ENCODE assay signal across 9 cellular contexts in the genomic region with DNA sequence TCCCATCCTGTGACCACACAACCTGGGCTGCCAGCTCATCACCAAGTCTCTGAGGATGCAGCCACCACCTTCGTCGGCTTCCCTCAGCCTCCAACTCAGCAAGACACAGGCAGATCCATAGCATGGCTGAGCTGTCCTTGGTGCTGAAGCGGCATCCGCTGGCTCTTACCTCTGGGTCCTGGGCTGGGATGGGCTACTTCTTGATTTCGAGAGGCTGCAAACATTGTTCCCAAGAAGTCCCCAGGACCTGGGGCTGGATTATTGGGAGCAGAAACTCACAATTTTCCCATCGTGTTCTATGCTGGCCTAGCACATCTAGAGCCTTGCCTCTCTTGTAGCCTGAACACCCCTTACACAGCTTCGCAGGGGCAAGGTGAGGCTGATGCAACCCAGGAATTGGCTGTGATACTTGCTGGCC. TPM values are rescaled to one million over a fixed set of nuclear protein-coding genes. Genes with fewer than 3 reads are reported as not detected.
A peak's percentile ranks its signal among the peaks of the same experiment; 100 is the strongest.
DNase-seq lines count a peak whose midpoint lies in the region; ATAC-seq and TF ChIP-seq lines count a peak whose summit lies in the region.
"Had no signal": no experiment of that assay in that cellular context is flagged by ENCODE, and none has a peak within 500 bp of the region (broad histone marks: within the 10 kb centered on the region; RNA-seq: fewer than 3 reads in every experiment).

No MANE protein-coding gene starts in this region.

- no peaks in the 10 kb centered on the region for H3K79me2 ChIP-seq in mesendoderm (ENCODE audit: control insufficient read depth, insufficient read depth, low read length)

- no peak overlapping the region for H3K4me2 ChIP-seq in mesendoderm (ENCODE audit: low read length)

- peaks cover 9% of the 10 kb centered on the region for H3K27me3 ChIP-seq in brain microvascular endothelial cell (replicated peaks)
- no peaks in the 10 kb centered on the region for H3K27me3 ChIP-seq in mesendoderm (ENCODE audit: insufficient read depth, low read length, poor library complexity)
- no peaks in the 10 kb centered on the region for H3K27me3 ChIP-seq in CD8-positive, alpha-beta memory T cell (ENCODE audit: insufficient read depth, low read length, poor library complexity, severe bottlenecking)

- ATAC-seq in GM18511 (IDR thresholded peaks at IDR 0.05; ENCODE audit: unreplicated experiment) (no peak), HG03565 (IDR thresholded peaks at IDR 0.05; ENCODE audit: unreplicated experiment) (no peak)

- TF ChIP-seq CTCF in brain microvascular endothelial cell (IDR thresholded peaks at IDR 0.05; ENCODE audit: low read depth, low read length, missing control alignments): no peak

- peaks cover 10 to 54% of the 10 kb centered on the region in 2 donors for H3K27me3 Mint-ChIP-seq in CD8-positive, alpha-beta memory T cell

- CTCF ChIA-PET in CD8-positive, alpha-beta memory T cell (lab: Charles Lee): no interaction called here

- no peak overlapping the region for H3K27ac Mint-ChIP-seq in CD8-positive, alpha-beta memory T cell

- H3K79me1 ChIP-seq in mesendoderm (ENCODE audit: low read length): no peaks in the 10 kb centered on the region

- no peak overlapping the region for H2BK120ac ChIP-seq in mesendoderm (ENCODE audit: low read depth, low read length)

- in situ Hi-C loops in Caki2 (cut with HindIII; ENCODE audit: low pct_unique_long_range_greater_than_20kb, low sequenced_read_pairs): no loop called here
- in situ Hi-C loops in brain microvascular endothelial cell (cut with HindIII; ENCODE audit: low pct_ligation_motif_present, low sequenced_read_pairs): no loop called here

- H2BK15ac ChIP-seq in mesendoderm (replicated peaks; ENCODE audit: low read depth): no peak overlapping the region

- peak; percentile 67 for DNase-seq in Caki2 (ENCODE audit: low read depth)
- DNase-seq in M059J (ENCODE audit: low read depth): peak; percentile 59
- peak; percentile 60 for DNase-seq in brain microvascular endothelial cell
- DNase-seq in mesendoderm: peak; percentile 90
- DNase-seq in NCI-H2227 treated with DMSO at 0.1 percent for 48 hours (lab: John Stamatoyannopoulos, UW): no peak
- DNase-seq in CD8-positive, alpha-beta memory T cell: no peak

- no peak overlapping the region for H3K18ac ChIP-seq in mesendoderm (ENCODE audit: low read length)

- no peaks in the 10 kb centered on the region for H3K9me3 ChIP-seq in CD8-positive, alpha-beta memory T cell (ENCODE audit: low read length)

- H4K8ac ChIP-seq in mesendoderm (ENCODE audit: low read depth, low read length): no peak overlapping the region

- no peak overlapping the region for H2BK5ac ChIP-seq in mesendoderm (ENCODE audit: low read length)

- no peak overlapping the region for H2AK5ac ChIP-seq in mesendoderm (ENCODE audit: low read length)

- H3K9ac ChIP-seq in mesendoderm (ENCODE audit: low read length): no peak overlapping the region

- H4K5ac ChIP-seq in mesendoderm (ENCODE audit: low read length): no peak overlapping the region

- H3K4me3 ChIP-seq in brain microvascular endothelial cell (ENCODE audit: low read depth, low read length): no peak overlapping the region
- H3K4me3 ChIP-seq in mesendoderm (ENCODE audit: low read length): no peak overlapping the region
- H3K4me3 ChIP-seq in CD8-positive, alpha-beta memory T cell (ENCODE audit: low read length): no peak overlapping the region

- H3K36me3 ChIP-seq in brain microvascular endothelial cell (replicated peaks) (no peaks in the 10 kb centered on the region), mesendoderm (ENCODE audit: control insufficient read depth, insufficient read depth, low read length) (no peaks in the 10 kb centered on the region)
- H3K36me3 ChIP-seq in CD8-positive, alpha-beta memory T cell (ENCODE audit: insufficient read depth, low read length): no peaks in the 10 kb centered on the region

- no peaks in the 10 kb centered on the region for H3K9me3 Mint-ChIP-seq in CD8-positive, alpha-beta memory T cell
- H3K9me3 Mint-ChIP-seq: brain had no signal

- no peaks in the 10 kb centered on the region for H3K4me1 ChIP-seq in mesendoderm (ENCODE audit: control insufficient read depth, low read depth, low read length)
- no peaks in the 10 kb centered on the region for H3K4me1 ChIP-seq in CD8-positive, alpha-beta memory T cell (ENCODE audit: insufficient read depth, low read length)

- no peak overlapping the region for H3K4me3 Mint-ChIP-seq in CD8-positive, alpha-beta memory T cell
- H3K4me3 Mint-ChIP-seq: brain had no signal

- H3K56ac ChIP-seq in mesendoderm (ENCODE audit: low read length): no peak overlapping the region

- no CpG with 5 or more reads among the region's 7 CpGs for WGBS in mesendoderm (ENCODE audit: extremely low coverage, insufficient coverage, low lambda C conversion rate)

- H3K4ac ChIP-seq in mesendoderm (ENCODE audit: low read depth, low read length): no peak overlapping the region

- no peak overlapping the region for H3K23ac ChIP-seq in mesendoderm (ENCODE audit: low read length)

- POLR2A ChIA-PET in CD8-positive, alpha-beta memory T cell (lab: Charles Lee): no interaction called here

- no peaks in the 10 kb centered on the region for H3K4me1 Mint-ChIP-seq in CD8-positive, alpha-beta memory T cell

- no peaks in the 10 kb centered on the region for H3K36me3 Mint-ChIP-seq in CD8-positive, alpha-beta memory T cell
- H3K36me3 Mint-ChIP-seq: brain had no signal

- H3K27ac ChIP-seq in brain microvascular endothelial cell: no peak overlapping the region
- no peak overlapping the region for H3K27ac ChIP-seq in mesendoderm (ENCODE audit: low read depth, low read length)
- H3K27ac ChIP-seq in CD8-positive, alpha-beta memory T cell (ENCODE audit: low read depth, low read length): no peak overlapping the region

RNA-seq across cellular contexts. Expression of a gene that starts 24.9 kb away (rescaled TPM):
- total RNA-seq in Caki2 (2014; rRNA removed; shearing (Covaris generic); ENCODE audit: low replicate concordance): not detected in 2 replicates
- not detected in 2 replicates for total RNA-seq in M059J (2014; rRNA removed; shearing (Covaris generic))
- polyA plus RNA-seq in mesendoderm (2013, experiment 1 of 2): not detected
- not detected for polyA plus RNA-seq in mesendoderm (2013, experiment 2 of 2)
- total RNA-seq in CD8-positive, alpha-beta memory T cell: under 1 TPM; 0.22 to 0.53 TPM
- polyA plus RNA-seq in CD8-positive, alpha-beta memory T cell: not detected

RNA-seq across cellular contexts. Expression of a gene that starts 31.9 kb away (rescaled TPM):
- total RNA-seq in Caki2 (2014; rRNA removed; shearing (Covaris generic); ENCODE audit: low replicate concordance): not detected in 2 replicates
- total RNA-seq in M059J (2014; rRNA removed; shearing (Covaris generic)): not detected in 2 replicates
- not detected for polyA plus RNA-seq in mesendoderm (2013, experiment 1 of 2)
- polyA plus RNA-seq in mesendoderm (2013, experiment 2 of 2): not detected
- total RNA-seq in CD8-positive, alpha-beta memory T cell: 1 to 10 TPM in 1 of 2 experiments, under 1 TPM in 1; 0.93 to 1.4 TPM
- not detected for polyA plus RNA-seq in CD8-positive, alpha-beta memory T cell

RNA-seq across cellular contexts. Expression of a gene that starts 41.5 kb away (rescaled TPM):
- total RNA-seq in Caki2 (2014; rRNA removed; shearing (Covaris generic); ENCODE audit: low replicate concordance): not detected in 2 replicates
- total RNA-seq in M059J (2014; rRNA removed; shearing (Covaris generic)): not detected in 2 replicates
- not detected for polyA plus RNA-seq in mesendoderm (2013, experiment 1 of 2)
- not detected for polyA plus RNA-seq in mesendoderm (2013, experiment 2 of 2)
- total RNA-seq in CD8-positive, alpha-beta memory T cell: under 1 TPM; 0.20 to 0.53 TPM
- not detected for polyA plus RNA-seq in CD8-positive, alpha-beta memory T cell

RNA-seq across cellular contexts. Expression of a gene that starts 48.2 kb away (rescaled TPM):
- total RNA-seq in Caki2 (2014; rRNA removed; shearing (Covaris generic); ENCODE audit: low replicate concordance): not detected in 2 replicates
- not detected in 2 replicates for total RNA-seq in M059J (2014; rRNA removed; shearing (Covaris generic))
- 1.3 TPM for polyA plus RNA-seq in mesendoderm (2013, experiment 1 of 2)
- polyA plus RNA-seq in mesendoderm (2013, experiment 2 of 2): 1.7 TPM
- total RNA-seq in CD8-positive, alpha-beta memory T cell: not detected
- polyA plus RNA-seq in CD8-positive, alpha-beta memory T cell: not detected

Comparison
In these comparisons a context has a peak if more than half of its experiments do, and no peak if none do; other contexts are left out.
1. DNase-seq: peak in Caki2 (single experiment), M059J (single experiment), brain microvascular endothelial cell (single experiment) and mesendoderm (single experiment); none in NCI-H2227 treated with DMSO at 0.1 percent for 48 hours (single experiment) and CD8-positive, alpha-beta memory T cell (0 of 5).